In the genomic region with DNA sequence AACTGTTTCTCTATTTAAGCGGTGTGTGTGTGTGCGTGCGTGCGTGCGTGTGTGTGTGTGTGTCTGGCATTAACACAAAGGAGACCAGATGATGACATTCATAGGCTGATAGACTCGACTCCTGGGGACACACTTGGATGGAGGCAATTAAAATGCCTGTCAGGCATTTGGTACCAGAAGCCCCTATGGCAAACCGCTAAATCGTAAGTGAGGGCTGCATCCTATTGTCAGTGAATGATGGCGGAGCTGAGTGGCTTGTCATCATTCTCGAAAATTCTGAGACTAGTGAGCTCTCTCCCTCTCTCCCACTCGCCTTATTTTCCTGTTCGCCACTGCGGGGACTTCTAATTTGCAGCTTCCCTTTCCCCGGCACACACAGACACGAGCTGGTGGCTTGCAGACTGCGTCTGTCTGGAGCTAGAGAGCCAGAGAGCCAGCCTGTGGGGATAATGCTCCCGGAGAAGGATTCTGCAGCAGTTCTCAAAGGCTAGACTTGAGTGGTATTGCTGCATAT, we compare ENCODE assay signal across 9 cellular contexts.
DNase-seq lines count a peak whose midpoint lies in the region; FAIRE-seq and TF ChIP-seq lines count a peak whose summit lies in the region.
"Had no signal": no experiment of that assay in that cellular context is flagged by ENCODE, and none has a peak within 500 bp of the region (broad histone marks: within the 10 kb centered on the region; RNA-seq: fewer than 3 reads in every experiment).

No MANE protein-coding gene starts in this region.

- no peaks in the 10 kb centered on the region for H3K4me1 ChIP-seq in trophoblast cell (ENCODE audit: control insufficient read depth in 1 of 2, insufficient read depth in 2 of 2, low read length in 2 of 2)

- intact Hi-C loops in activated CD4-positive, alpha-beta T cell treated with anti-CD3 and anti-CD28 coated beads, Interleukin-2, amount 10 ng/mL, durations not matched to agents 24 days and 14 days (cut with micrococcal nuclease): loop anchor here (5.0 kb wide), 1 partner anchor 157 kb away; the partner anchor contains the start of gene MAP2

- no peak overlapping the region for H3K27ac Mint-ChIP-seq in activated CD4-positive, alpha-beta T cell treated with anti-CD3 and anti-CD28 coated beads, Interleukin-2, amount 10 ng/mL, durations not matched to agents 24 days and 14 days

- H4K8ac ChIP-seq in trophoblast cell (ENCODE audit: low read depth, low read length): no peak overlapping the region

- peak overlapping the region; percentile 55 for H3K4me3 ChIP-seq in fibroblast of the aortic adventitia (ENCODE audit: low read depth, low read length)
- H3K4me3 ChIP-seq in trophoblast cell (ENCODE audit: low read depth, low read length): no peak overlapping the region

- H3K36me3 ChIP-seq in trophoblast cell (ENCODE audit: control insufficient read depth in 1 of 2, insufficient read depth in 2 of 2, low read length in 2 of 2): no peaks in the 10 kb centered on the region

- no peak overlapping the region for H3K18ac ChIP-seq in trophoblast cell (ENCODE audit: low read length)

- H2AFZ ChIP-seq in trophoblast cell (ENCODE audit: insufficient read depth, low read length, poor library complexity): no peak overlapping the region

- no peak for FAIRE-seq in frontal cortex (lab: Jason Lieb, UNC)

- TF ChIP-seq CTCF in fibroblast of the aortic adventitia (IDR thresholded peaks at IDR 0.05; ENCODE audit: insufficient read depth, low read length): no peak

- no peak overlapping the region for H3K4me2 ChIP-seq in trophoblast cell (ENCODE audit: low read length)

- WGBS in trophoblast cell (ENCODE audit: extremely low coverage, insufficient coverage, insufficient read length): no CpG with 5 or more reads among the region's 17 CpGs

- no peaks in the 10 kb centered on the region for H3K79me2 ChIP-seq in trophoblast cell (ENCODE audit: control insufficient read depth, insufficient read depth, low read length, poor library complexity)

- H2BK120ac ChIP-seq in trophoblast cell (ENCODE audit: insufficient read depth, low read length, poor library complexity): no peak overlapping the region

- H3K27me3 Mint-ChIP-seq in activated CD4-positive, alpha-beta T cell treated with anti-CD3 and anti-CD28 coated beads, Interleukin-2, amount 10 ng/mL, durations not matched to agents 24 days and 14 days: peaks cover 5% of the 10 kb centered on the region

- no peaks in the 10 kb centered on the region for H3K27me3 ChIP-seq in trophoblast cell (ENCODE audit: insufficient read depth, low read length)

- H3K36me3 Mint-ChIP-seq in activated CD4-positive, alpha-beta T cell treated with anti-CD3 and anti-CD28 coated beads, Interleukin-2, amount 10 ng/mL, durations not matched to agents 24 days and 14 days (ENCODE audit: low read depth): no peaks in the 10 kb centered on the region

- peak overlapping the region; percentile 72 for H3K4me3 Mint-ChIP-seq in activated CD4-positive, alpha-beta T cell treated with anti-CD3 and anti-CD28 coated beads, Interleukin-2, amount 10 ng/mL, durations not matched to agents 24 days and 14 days

- H3K14ac ChIP-seq in trophoblast cell (ENCODE audit: low read length): no peak overlapping the region

- no peak overlapping the region for H2BK12ac ChIP-seq in trophoblast cell (ENCODE audit: low read length)

- H3K79me1 ChIP-seq in trophoblast cell (ENCODE audit: low read length): no peaks in the 10 kb centered on the region

- H4K91ac ChIP-seq in trophoblast cell (ENCODE audit: low read depth, low read length): no peak overlapping the region

- H3K4me1 Mint-ChIP-seq in activated CD4-positive, alpha-beta T cell treated with anti-CD3 and anti-CD28 coated beads, Interleukin-2, amount 10 ng/mL, durations not matched to agents 24 days and 14 days: peaks cover 2% of the 10 kb centered on the region

- H3K27ac ChIP-seq in trophoblast cell (ENCODE audit: low read depth, low read length): no peak overlapping the region
- H3K27ac ChIP-seq: C4-2B had no signal

- H3K9ac ChIP-seq in trophoblast cell (ENCODE audit: low read length): no peak overlapping the region

- no peak overlapping the region for H4K12ac ChIP-seq in trophoblast cell (ENCODE audit: low read depth, low read length)

- no peak for DNase-seq in activated CD4-positive, alpha-beta T cell treated with anti-CD3 and anti-CD28 coated beads, Interleukin-2, amount 10 ng/mL, durations not matched to agents 24 days and 14 days
- no peak for DNase-seq in activated CD4-positive, alpha-beta T cell treated with anti-CD3 and anti-CD28 coated beads, Interleukin-2, amount 50 U/mL, for 1 hour
- DNase-seq in fibroblast of the aortic adventitia (ENCODE audit: low read depth) (peak; percentile 35), retina (peak; percentile 89), frontal cortex (ENCODE audit: low spot score in 2 of 2) (no peak), trophoblast cell (no peak), SKM-1 (lab: John Stamatoyannopoulos, UW; ENCODE audit: unreplicated experiment) (no peak)

- no peaks in the 10 kb centered on the region for H3K9me3 Mint-ChIP-seq in activated CD4-positive, alpha-beta T cell treated with anti-CD3 and anti-CD28 coated beads, Interleukin-2, amount 10 ng/mL, durations not matched to agents 24 days and 14 days

- no peak overlapping the region for H3K23ac ChIP-seq in trophoblast cell (ENCODE audit: low read length)

- H2BK5ac ChIP-seq in trophoblast cell (ENCODE audit: low read depth, low read length, poor library complexity): no peak overlapping the region

- H3K9me3 ChIP-seq in trophoblast cell (ENCODE audit: insufficient read depth, low read depth, low read length): no peaks in the 10 kb centered on the region

- H2AK5ac ChIP-seq in trophoblast cell (ENCODE audit: low read length): no peak overlapping the region

- no peak overlapping the region for H3K4ac ChIP-seq in trophoblast cell (ENCODE audit: low read depth, low read length)

TF ChIP-seq in PFSK-1, 5 proteins besides CTCF, POLR2A, EP300 and RAD21:
- TF ChIP-seq REST (IDR thresholded peaks at IDR 0.05; ENCODE audit: insufficient read depth in 1 of 2, low read depth in 2 of 2, low read length in 2 of 2) (0 out of 4 replicates have a peak, but pooled peaks of 1 of the 2 experiments have one; percentile 40), POLR2AphosphoS5 (IDR thresholded peaks at IDR 0.05; ENCODE audit: low read depth, low read length) (peak; percentile 85), SIN3A (IDR thresholded peaks at IDR 0.05; ENCODE audit: borderline replicate concordance, insufficient read depth, low read length) (peak; percentile 59; the same call in 1 of the 2 replicates), TAF1 (IDR thresholded peaks at IDR 0.05; ENCODE audit: borderline replicate concordance, insufficient read depth, low read length) (peak; percentile 81; the same call in 1 of the 2 replicates), FOXP2 (optimal IDR thresholded peaks at IDR 0.05; ENCODE audit: borderline replicate concordance, extremely low read depth, extremely low read length, insufficient read depth) (no peak)

Comparison
In these comparisons a context has a peak if more than half of its experiments do, and no peak if none do; other contexts are left out.
1. DNase-seq: peak in fibroblast of the aortic adventitia (single experiment) and retina (single experiment); none in activated CD4-positive, alpha-beta T cell treated with anti-CD3 and anti-CD28 coated beads, Interleukin-2, amount 10 ng/mL, durations not matched to agents 24 days and 14 days (single experiment), activated CD4-positive, alpha-beta T cell treated with anti-CD3 and anti-CD28 coated beads, Interleukin-2, amount 50 U/mL, for 1 hour (single experiment), frontal cortex (0 of 2), trophoblast cell (0 of 2) and SKM-1 (single experiment).